Comparison of ENCODE assay signal across 26 cellular contexts in the genomic region with DNA sequence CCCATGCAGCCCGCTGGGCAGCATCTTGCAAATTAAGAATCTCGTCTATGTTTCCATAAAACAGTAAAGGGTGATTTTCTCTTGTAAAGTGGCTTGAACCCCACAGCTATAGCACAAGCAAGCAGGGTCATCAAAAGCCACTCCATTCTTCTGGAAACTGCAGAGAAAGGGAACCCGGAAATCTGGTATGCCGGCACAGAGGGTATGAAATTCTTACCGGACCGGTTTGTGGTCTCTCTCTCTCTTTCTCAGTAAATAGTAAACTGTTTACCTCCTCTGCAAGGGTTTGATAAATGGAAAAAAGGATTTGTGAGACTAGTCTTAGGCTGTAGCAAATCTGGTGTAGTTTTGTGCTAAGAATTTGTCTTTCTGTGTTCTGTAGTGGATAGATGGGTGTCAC. TPM values are rescaled to one million over a fixed set of nuclear protein-coding genes. Genes with fewer than 3 reads are reported as not detected.
DNase-seq lines count a peak whose midpoint lies in the region; ATAC-seq and TF ChIP-seq lines count a peak whose summit lies in the region.
"Had no signal": no experiment of that assay in that cellular context is flagged by ENCODE, and none has a peak within 500 bp of the region (broad histone marks: within the 10 kb centered on the region; RNA-seq: fewer than 3 reads in every experiment).

No MANE protein-coding gene starts in this region.

- H3K9me3 ChIP-seq in HUES64 (ENCODE audit: insufficient read depth, low read depth, low read length): peaks cover 12% of the 10 kb centered on the region; the same call in 1 of the 2 replicates
- H3K9me3 ChIP-seq in smooth muscle cell (replicated peaks; ENCODE audit: low read depth): no peaks in the 10 kb centered on the region
- H3K9me3 ChIP-seq: upper lobe of left lung had no signal

- CTCF ChIA-PET in WTC11 (lab: Charles Lee): no interaction called here
- CTCF ChIA-PET in RWPE1 (lab: Yijun Ruan, JAX): no interaction called here

- H3K36me3 ChIP-seq in HUES64 (ENCODE audit: insufficient read depth, low read length): peaks cover 8% of the 10 kb centered on the region
- no peaks in the 10 kb centered on the region for H3K36me3 ChIP-seq in smooth muscle cell (ENCODE audit: low read depth)
- H3K36me3 ChIP-seq: brain microvascular endothelial cell, upper lobe of left lung had no signal

- H3K27me3 Mint-ChIP-seq in WTC11 (ENCODE audit: low read depth): no peaks in the 10 kb centered on the region
- H3K27me3 Mint-ChIP-seq: activated CD4-positive, alpha-beta T cell treated with anti-CD3 and anti-CD28 coated beads, Interleukin-2, amount 10 ng/mL, durations not matched to agents 24 days and 14 days; activated CD8-positive, alpha-beta memory T cell treated with anti-CD3 and anti-CD28 coated beads, Interleukin-2, amount 10 ng/mL, durations not matched to agents 7 days and 5 days; activated T-helper 17 cell treated with anti-CD3 and anti-CD28 coated beads, Interleukin-2, amount 50 U/mL, for 72 hours had no signal

- peak overlapping the region; percentile 65 for H2AFZ ChIP-seq in smooth muscle cell (ENCODE audit: low read depth)

- peak overlapping the region; percentile 98 for H3K27ac Mint-ChIP-seq in WTC11
- H3K27ac Mint-ChIP-seq: activated CD4-positive, alpha-beta T cell treated with anti-CD3 and anti-CD28 coated beads, Interleukin-2, amount 10 ng/mL, durations not matched to agents 24 days and 14 days; activated CD8-positive, alpha-beta memory T cell treated with anti-CD3 and anti-CD28 coated beads, Interleukin-2, amount 10 ng/mL, durations not matched to agents 7 days and 5 days; activated naive CD8-positive, alpha-beta T cell treated with anti-CD3 and anti-CD28 coated beads, Interleukin-2, amount 10 ng/mL, durations not matched to agents 7 days and 5 days; activated T-helper 17 cell treated with anti-CD3 and anti-CD28 coated beads, Interleukin-2, amount 50 U/mL, for 72 hours had no signal

- H3K79me2 ChIP-seq in smooth muscle cell (ENCODE audit: low read depth): peaks cover 14% of the 10 kb centered on the region

- POLR2A ChIA-PET in WTC11 (lab: Charles Lee) (no interaction called here), RWPE1 (lab: Yijun Ruan, JAX; ENCODE audit: low non-redundant PET) (no interaction called here)

- H3K27ac ChIP-seq in HUES64 (ENCODE audit: low read depth, low read length) (peak overlapping the region; percentile 62), smooth muscle cell (ENCODE audit: low read depth) (peak overlapping the region; percentile 18), RWPE1 (no peak overlapping the region)
- H3K27ac ChIP-seq: brain microvascular endothelial cell, coronary artery had no signal

- DNase-seq in WTC11 (ENCODE audit: low spot score) (no peak), islet precursor cell (peak; percentile 64), smooth muscle cell (lab: John Stamatoyannopoulos, UW; ENCODE audit: unreplicated experiment) (no peak), RWPE1 (ENCODE audit: low spot score) (no peak)
- DNase-seq: activated CD4-positive, alpha-beta T cell treated with anti-CD3 and anti-CD28 coated beads, Interleukin-2, amount 10 ng/mL, durations not matched to agents 24 days and 14 days; activated CD8-positive, alpha-beta memory T cell treated with anti-CD3 and anti-CD28 coated beads, Interleukin-2, amount 10 ng/mL, durations not matched to agents 7 days and 5 days; activated naive CD8-positive, alpha-beta T cell treated with anti-CD3 and anti-CD28 coated beads, Interleukin-2, amount 10 ng/mL, durations not matched to agents 7 days and 5 days; brain microvascular endothelial cell; CD8-positive, alpha-beta memory T cell; DMS79; foreskin melanocyte; HCEC 1CT; hypothalamus; NCI-H1417 treated with DMSO at 0.1 percent for 48 hours; NCI-H69; posterior cingulate gyrus; SHP77 treated with DMSO at 0.1 percent for 48 hours; stimulated activated CD4-positive, alpha-beta T cell treated with anti-CD3 and anti-CD28 coated beads, Interleukin-2, amount 100 ng/mL, for 48 hours; stimulated activated naive CD8-positive, alpha-beta T cell treated with anti-CD3 and anti-CD28 coated beads, Interleukin-15, Interleukin-2, amounts not matched to agents 100 U/mL and 50 U/mL, for 24 hours; T-helper 1 cell; upper lobe of left lung had no signal

- peaks cover 19% of the 10 kb centered on the region for H3K9me3 Mint-ChIP-seq in WTC11
- H3K9me3 Mint-ChIP-seq: activated T-helper 17 cell treated with anti-CD3 and anti-CD28 coated beads, Interleukin-2, amount 50 U/mL, for 72 hours; CD8-positive, alpha-beta memory T cell had no signal

- no peaks in the 10 kb centered on the region for H3K27me3 ChIP-seq in HUES64 (ENCODE audit: insufficient read depth, low read length)
- H3K27me3 ChIP-seq in smooth muscle cell (ENCODE audit: low read depth): no peaks in the 10 kb centered on the region
- H3K27me3 ChIP-seq: brain microvascular endothelial cell, upper lobe of left lung had no signal

- 73% methylated on average over 6 of the region's 6 CpGs for WGBS in HUES64
- WGBS in smooth muscle cell (ENCODE audit: low lambda C conversion rate): 41% methylated on average over 6 of the region's 6 CpGs

- H3K36me3 Mint-ChIP-seq in WTC11: peaks cover 21% of the 10 kb centered on the region

- H3K4me1 ChIP-seq in HUES64 (ENCODE audit: insufficient read depth, low read length) (peaks cover 41% of the 10 kb centered on the region), smooth muscle cell (ENCODE audit: low read depth) (peaks cover 36% of the 10 kb centered on the region)

- peak overlapping the region; percentile 53 for H3K4me2 ChIP-seq in smooth muscle cell

- H3K9ac ChIP-seq in HUES64 (ENCODE audit: low read depth, low read length) (peak overlapping the region; percentile 61), smooth muscle cell (ENCODE audit: low read depth) (no peak overlapping the region)

- ATAC-seq in WTC11 (no peak), esophagus mucosa (no peak), HG03135 (IDR thresholded peaks at IDR 0.05; ENCODE audit: unreplicated experiment) (no peak)
- ATAC-seq: activated CD8-positive, alpha-beta memory T cell treated with anti-CD3 and anti-CD28 coated beads, Interleukin-2, amount 10 ng/mL, durations not matched to agents 7 days and 5 days; activated T-helper 17 cell treated with anti-CD3 and anti-CD28 coated beads, Interleukin-2, amount 50 U/mL, for 72 hours; stimulated activated naive CD8-positive, alpha-beta T cell treated with anti-CD3 and anti-CD28 coated beads, Interleukin-15, Interleukin-2, amounts not matched to agents 100 U/mL and 50 U/mL, for 24 hours had no signal

- no peaks in the 10 kb centered on the region for H4K20me1 ChIP-seq in smooth muscle cell (ENCODE audit: low read depth)

- peaks cover 53% of the 10 kb centered on the region for H3K4me1 Mint-ChIP-seq in WTC11

- TF ChIP-seq CTCF in WTC11 (IDR thresholded peaks at IDR 0.05) (no peak), smooth muscle cell (IDR thresholded peaks at IDR 0.05; ENCODE audit: borderline replicate concordance, insufficient read depth, poor library complexity, severe bottlenecking) (no peak), RWPE1 (conservative IDR thresholded peaks at IDR 0.05; ENCODE audit: low read depth) (no peak)

- H3K4me3 Mint-ChIP-seq in WTC11: peak overlapping the region; percentile 46
- H3K4me3 Mint-ChIP-seq: activated CD4-positive, alpha-beta T cell treated with anti-CD3 and anti-CD28 coated beads, Interleukin-2, amount 10 ng/mL, durations not matched to agents 24 days and 14 days; activated CD8-positive, alpha-beta memory T cell treated with anti-CD3 and anti-CD28 coated beads, Interleukin-2, amount 10 ng/mL, durations not matched to agents 7 days and 5 days; activated naive CD8-positive, alpha-beta T cell treated with anti-CD3 and anti-CD28 coated beads, Interleukin-2, amount 10 ng/mL, durations not matched to agents 7 days and 5 days; activated T-helper 17 cell treated with anti-CD3 and anti-CD28 coated beads, Interleukin-2, amount 50 U/mL, for 72 hours had no signal

- H3K4me3 ChIP-seq in HUES64 (ENCODE audit: low read length) (no peak overlapping the region; the same call in 1 of the 2 replicates), smooth muscle cell (peak overlapping the region; percentile 13)
- H3K4me3 ChIP-seq: coronary artery, upper lobe of left lung had no signal

- no peaks in the 10 kb centered on the region for H3F3A ChIP-seq in smooth muscle cell (ENCODE audit: low read depth)

TF ChIP-seq in WTC11, 78 proteins besides CTCF, POLR2A, EP300 and RAD21 (continues in another document):
- TF ChIP-seq SOX15 (CRISPR knock-in tag; IDR thresholded peaks at IDR 0.05) (no peak), TEAD4 (CRISPR knock-in tag; IDR thresholded peaks at IDR 0.05) (no peak), IRF2 (CRISPR knock-in tag; IDR thresholded peaks at IDR 0.05; ENCODE audit: borderline replicate concordance, low read depth) (no peak), CBFB (CRISPR knock-in tag; IDR thresholded peaks at IDR 0.05; ENCODE audit: low read depth) (no peak)
- TF ChIP-seq, protein P1, sequence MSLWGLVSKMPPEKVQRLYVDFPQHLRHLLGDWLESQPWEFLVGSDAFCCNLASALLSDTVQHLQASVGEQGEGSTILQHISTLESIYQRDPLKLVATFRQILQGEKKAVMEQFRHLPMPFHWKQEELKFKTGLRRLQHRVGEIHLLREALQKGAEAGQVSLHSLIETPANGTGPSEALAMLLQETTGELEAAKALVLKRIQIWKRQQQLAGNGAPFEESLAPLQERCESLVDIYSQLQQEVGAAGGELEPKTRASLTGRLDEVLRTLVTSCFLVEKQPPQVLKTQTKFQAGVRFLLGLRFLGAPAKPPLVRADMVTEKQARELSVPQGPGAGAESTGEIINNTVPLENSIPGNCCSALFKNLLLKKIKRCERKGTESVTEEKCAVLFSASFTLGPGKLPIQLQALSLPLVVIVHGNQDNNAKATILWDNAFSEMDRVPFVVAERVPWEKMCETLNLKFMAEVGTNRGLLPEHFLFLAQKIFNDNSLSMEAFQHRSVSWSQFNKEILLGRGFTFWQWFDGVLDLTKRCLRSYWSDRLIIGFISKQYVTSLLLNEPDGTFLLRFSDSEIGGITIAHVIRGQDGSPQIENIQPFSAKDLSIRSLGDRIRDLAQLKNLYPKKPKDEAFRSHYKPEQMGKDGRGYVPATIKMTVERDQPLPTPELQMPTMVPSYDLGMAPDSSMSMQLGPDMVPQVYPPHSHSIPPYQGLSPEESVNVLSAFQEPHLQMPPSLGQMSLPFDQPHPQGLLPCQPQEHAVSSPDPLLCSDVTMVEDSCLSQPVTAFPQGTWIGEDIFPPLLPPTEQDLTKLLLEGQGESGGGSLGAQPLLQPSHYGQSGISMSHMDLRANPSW (CRISPR knock-in tag; conservative IDR thresholded peaks at IDR 0.05; ENCODE audit: low read depth): no peak

RNA-seq across cellular contexts. Expression of gene ADSS2, which starts 2.7 kb away (rescaled TPM):
- 51.4 TPM for polyA plus RNA-seq in HUES64 (2013, experiment 1 of 2)
- polyA plus RNA-seq in HUES64 (2013, experiment 2 of 2): 50.2 TPM
- total RNA-seq in WTC11 (2021) (72.4 to 82.8 TPM (median 73.4 TPM) in 3 replicates), smooth muscle cell (35.1 and 44.1 TPM in 2 replicates), esophagus mucosa (26.3 TPM)
- 13.8 and 18.9 TPM in 2 replicates for polyA plus RNA-seq in smooth muscle cell

RNA-seq across cellular contexts. Expression of gene CATSPERE, which starts 6.7 kb away (rescaled TPM):
- not detected for polyA plus RNA-seq in HUES64 (2013, experiment 1 of 2)
- not detected for polyA plus RNA-seq in HUES64 (2013, experiment 2 of 2)
- 0.30 to 0.66 TPM (median 0.46 TPM) in 3 replicates for total RNA-seq in WTC11 (2021)
- 0.49 and 0.63 TPM in 2 replicates for total RNA-seq in smooth muscle cell
- 0.11 and 0.71 TPM in 2 replicates for polyA plus RNA-seq in smooth muscle cell
- total RNA-seq in esophagus mucosa: 0.64 TPM
- total RNA-seq: activated CD4-positive, alpha-beta T cell treated with anti-CD3 and anti-CD28 coated beads, Interleukin-2, amount 10 ng/mL, durations not matched to agents 24 days and 14 days had no signal
